ENCODE assay signal across 25 cellular contexts in the genomic region with DNA sequence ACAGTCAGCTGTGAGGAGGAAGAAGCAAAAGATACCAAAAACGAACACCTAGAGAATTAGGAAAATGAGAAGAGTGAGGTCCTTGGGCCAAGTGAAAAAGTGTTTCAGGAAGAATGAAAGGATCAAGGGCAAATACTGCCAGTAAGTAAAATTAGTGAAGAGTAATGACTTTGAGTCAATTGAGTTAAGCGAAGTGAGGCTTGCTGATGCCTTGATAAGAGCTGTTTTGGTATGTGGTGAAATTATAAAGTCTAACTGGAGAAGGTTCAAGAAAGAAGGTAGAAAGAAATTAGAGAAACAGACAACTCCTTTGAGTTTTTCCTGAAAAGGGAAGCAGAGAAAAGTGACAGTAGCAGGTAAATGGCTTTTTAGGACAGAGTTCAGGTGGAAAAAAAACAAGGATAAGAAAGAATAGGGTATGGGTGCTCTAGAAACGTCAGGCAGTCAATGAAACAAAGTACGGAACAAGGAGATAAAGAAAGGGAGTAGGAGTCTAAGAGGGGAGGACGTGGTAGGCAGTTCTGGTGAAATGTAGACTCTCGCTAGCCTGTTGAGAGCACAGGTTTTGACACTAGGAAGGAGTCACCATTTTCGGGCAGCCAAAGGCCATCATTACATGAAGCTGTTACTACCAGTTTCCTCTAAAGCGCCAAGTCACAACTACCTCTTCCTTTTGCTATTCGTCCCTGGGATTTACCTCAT. TPM values are rescaled to one million over a fixed set of nuclear protein-coding genes. Genes with fewer than 3 reads are reported as not detected.
DNase-seq lines count a peak whose midpoint lies in the region; ATAC-seq, FAIRE-seq and TF ChIP-seq lines count a peak whose summit lies in the region.
"Had no signal": no experiment of that assay in that cellular context is flagged by ENCODE, and none has a peak within 500 bp of the region (broad histone marks: within the 10 kb centered on the region; RNA-seq: fewer than 3 reads in every experiment).

No MANE protein-coding gene starts in this region.

- no peaks in the 10 kb centered on the region for H3K4me1 Mint-ChIP-seq in activated naive CD4-positive, alpha-beta T cell treated with anti-CD3 and anti-CD28 coated beads for 36 hours (ENCODE audit: low read depth)
- H3K4me1 Mint-ChIP-seq: CD14-positive monocyte; CD8-positive, alpha-beta memory T cell had no signal

- H4K20me1 ChIP-seq in K562 (replicated peaks; ENCODE audit: control insufficient read depth, insufficient read depth, low read length) = 0 out of 2 replicates have a peak, but pooled peaks cover 6% of the 10 kb centered on the region
- H4K20me1 ChIP-seq: BLaER1 had no signal

- peak overlapping the region; percentile 12; the same call in 1 of the 2 replicates for H2AFZ ChIP-seq in K562 (ENCODE audit: low read depth, low read length)

- peak overlapping the region; percentile 61 for H3K27ac ChIP-seq in K562 (ENCODE audit: extremely low read depth, low read depth, low read length)
- H3K27ac ChIP-seq in breast epithelium = no peak overlapping the region
- no peak overlapping the region for H3K27ac ChIP-seq in upper lobe of right lung
- H3K27ac ChIP-seq: BLaER1 had no signal

- peaks cover 10 to 22% of the 10 kb centered on the region in 2 experiments for H3K4me1 ChIP-seq in K562 (replicated peaks in 1 of 2; ENCODE audit: control insufficient read depth in 2 of 2, insufficient read depth in 2 of 2, low read length in 2 of 2)
- H3K4me1 ChIP-seq in breast epithelium = no peaks in the 10 kb centered on the region
- H3K4me1 ChIP-seq in upper lobe of right lung = no peaks in the 10 kb centered on the region
- H3K4me1 ChIP-seq: BLaER1 had no signal

- peak overlapping the region in 1 of 2 experiments; percentile 5; a peak in 1 of 4 replicates for H3K9ac ChIP-seq in K562 (ENCODE audit: insufficient read depth in 1 of 2, low read depth in 2 of 2, low read length in 2 of 2)
- H3K9ac ChIP-seq: BLaER1 had no signal

- TF ChIP-seq RAD21 in K562 (CRISPR knock-in tag; conservative IDR thresholded peaks at IDR 0.05 in 1 of 2, IDR thresholded peaks at IDR 0.05 in 1 of 2) = no peak

- DNase-seq in H54 (ENCODE audit: insufficient read length, low spot score) (no peak), K562 (ENCODE audit: extremely low read depth in 1 of 4, low spot score in 3 of 4) (peak in 2 of 4 experiments; percentile 49 to 61), breast epithelium (ENCODE audit: low spot score in 2 of 2) (no peak), upper lobe of right lung (no peak)
- no peak for DNase-seq in activated naive CD4-positive, alpha-beta T cell treated with anti-CD3 and anti-CD28 coated beads for 36 hours
- DNase-seq: 8988T; ACHN; BE2C; C1 segment of cervical spinal cord; CD4-positive, alpha-beta memory T cell; CD4-positive, CD25-positive, alpha-beta regulatory T cell; CD8-positive, alpha-beta memory T cell; COR-L47; DMS 273 treated with DMSO at 0.1 percent for 48 hours; DMS153; DMS53; DMS79; DND-41; EL; GDM1 had no signal

- 23% methylated on average over 9 of the region's 9 CpGs for WGBS in K562 (ENCODE audit: insufficient coverage, low coverage, missing lambda C conversion rate)

- H3K27me3 ChIP-seq in K562 (ENCODE audit: control insufficient read depth in 2 of 2, insufficient read depth in 2 of 2, low read length in 2 of 2) (no peaks in the 10 kb centered on the region), breast epithelium (no peaks in the 10 kb centered on the region), upper lobe of right lung (no peaks in the 10 kb centered on the region)
- H3K27me3 ChIP-seq: BE2C, BLaER1 had no signal

- no TSS peak for BruUV-seq in K562 (replicated peaks; lab: Mats Ljungman, UMichigan)

- no peak overlapping the region for H3K27ac Mint-ChIP-seq in activated naive CD4-positive, alpha-beta T cell treated with anti-CD3 and anti-CD28 coated beads for 36 hours
- H3K27ac Mint-ChIP-seq: CD14-positive monocyte; CD4-positive, alpha-beta memory T cell; CD4-positive, CD25-positive, alpha-beta regulatory T cell; CD8-positive, alpha-beta memory T cell had no signal

- no peaks in the 10 kb centered on the region; the same call in 2 of the 3 replicates for H3K79me2 ChIP-seq in K562 (ENCODE audit: control insufficient read depth, insufficient read depth, low read length)

- no peaks in the 10 kb centered on the region for H3K9me3 ChIP-seq in K562 (replicated peaks; ENCODE audit: control insufficient read depth, insufficient read depth, low read depth, low read length)
- no peaks in the 10 kb centered on the region for H3K9me3 ChIP-seq in breast epithelium
- no peaks in the 10 kb centered on the region for H3K9me3 ChIP-seq in upper lobe of right lung
- H3K9me3 ChIP-seq: BE2C, BLaER1 had no signal

- in situ Hi-C loops in K562 (cut with MboI) = no loop called here

- intact Hi-C loops in K562 (cut with micrococcal nuclease) = no loop called here
- intact Hi-C loops in breast epithelium (cut with DNase I; ENCODE audit: low total_unique reads) = no loop called here
- intact Hi-C loops in upper lobe of right lung (cut with DNase I) = no loop called here
- intact Hi-C loops in activated naive CD4-positive, alpha-beta T cell treated with anti-CD3 and anti-CD28 coated beads for 36 hours (cut with micrococcal nuclease) = no loop called here

- TF ChIP-seq POLR2A in H54 (IDR thresholded peaks at IDR 0.05; ENCODE audit: low read depth, low read length) (no peak), K562 (conservative IDR thresholded peaks at IDR 0.05) (no peak), breast epithelium (IDR thresholded peaks at IDR 0.05) (no peak)

- H3K36me3 Mint-ChIP-seq in activated naive CD4-positive, alpha-beta T cell treated with anti-CD3 and anti-CD28 coated beads for 36 hours (ENCODE audit: low read depth) = peaks cover 36% of the 10 kb centered on the region

- H3K27me3 Mint-ChIP-seq in activated naive CD4-positive, alpha-beta T cell treated with anti-CD3 and anti-CD28 coated beads for 36 hours (ENCODE audit: low read depth) = no peaks in the 10 kb centered on the region
- H3K27me3 Mint-ChIP-seq: CD4-positive, alpha-beta memory T cell; CD4-positive, CD25-positive, alpha-beta regulatory T cell; CD8-positive, alpha-beta memory T cell had no signal

- no peak overlapping the region for H3K4me3 Mint-ChIP-seq in activated naive CD4-positive, alpha-beta T cell treated with anti-CD3 and anti-CD28 coated beads for 36 hours
- H3K4me3 Mint-ChIP-seq: CD14-positive monocyte; CD4-positive, alpha-beta memory T cell; CD4-positive, CD25-positive, alpha-beta regulatory T cell; CD8-positive, alpha-beta memory T cell had no signal

- H3K9me1 ChIP-seq in K562 (ENCODE audit: control insufficient read depth, insufficient read depth, low read length) = peaks cover 2% of the 10 kb centered on the region

- POLR2A ChIA-PET in K562 (lab: Yijun Ruan, JAX) = interaction anchor here (0.7 to 1.2 kb wide), 2 partner anchors 8 to 13 kb away, joined by 3 read pairs; no protein-coding TSS in a partner anchor

- TF ChIP-seq CTCF in K562 (IDR thresholded peaks at IDR 0.05 in 2 of 3, conservative IDR thresholded peaks at IDR 0.05 in 1 of 3; ENCODE audit: insufficient read depth in 2 of 3, low read depth in 1 of 3, low read length in 3 of 3) = no peak
- TF ChIP-seq CTCF in breast epithelium (IDR thresholded peaks at IDR 0.05) = no peak
- no peak for TF ChIP-seq CTCF in upper lobe of right lung (IDR thresholded peaks at IDR 0.05)

- peak overlapping the region; percentile 26; the same call in 1 of the 2 replicates for H3K4me2 ChIP-seq in K562 (ENCODE audit: insufficient read depth, low read length)
- H3K4me2 ChIP-seq: BLaER1 had no signal

- CTCF ChIA-PET in K562 (lab: Yijun Ruan, JAX; ENCODE audit: low intra/inter-chr PET ratio) = no interaction called here
- CTCF ChIA-PET in activated naive CD4-positive, alpha-beta T cell treated with anti-CD3 and anti-CD28 coated beads for 36 hours (lab: Charles Lee) = no interaction called here

- no peaks in the 10 kb centered on the region for H3K9me3 Mint-ChIP-seq in activated naive CD4-positive, alpha-beta T cell treated with anti-CD3 and anti-CD28 coated beads for 36 hours
- H3K9me3 Mint-ChIP-seq: CD14-positive monocyte; CD4-positive, alpha-beta memory T cell; CD4-positive, CD25-positive, alpha-beta regulatory T cell; CD8-positive, alpha-beta memory T cell had no signal

- FAIRE-seq in H54 (lab: Jason Lieb, UNC) (peak; percentile 48), K562 (lab: Jason Lieb, UNC) (peak; percentile 81)
- FAIRE-seq: A204.1, GM12878, GM18507 had no signal

- no peak for TF ChIP-seq EP300 in K562 (IDR thresholded peaks at IDR 0.05; ENCODE audit: low read length)

- H3K36me3 ChIP-seq in K562 (ENCODE audit: control insufficient read depth, insufficient read depth, low read length) = peaks cover 90% of the 10 kb centered on the region
- peaks cover 8% of the 10 kb centered on the region for H3K36me3 ChIP-seq in breast epithelium
- peaks cover 75% of the 10 kb centered on the region for H3K36me3 ChIP-seq in upper lobe of right lung

- no peak overlapping the region for H3K4me3 ChIP-seq in K562
- H3K4me3 ChIP-seq in breast epithelium = no peak overlapping the region
- no peak overlapping the region for H3K4me3 ChIP-seq in upper lobe of right lung
- H3K4me3 ChIP-seq: BLaER1, GM12878 had no signal

- peak; percentile 89 for ATAC-seq in K562
- no peak for ATAC-seq in upper lobe of right lung
- ATAC-seq: GM12878 had no signal

RNA-seq across cellular contexts. Expression of a gene that starts 42.9 kb away (rescaled TPM):
- 22.2 and 131 TPM in 2 replicates for total RNA-seq in K562 (2011; cell fraction: chromatin; rRNA removed; ENCODE audit: low replicate concordance)
- 10.0 and 22.6 TPM in 2 replicates for total RNA-seq in K562 (2011; cell fraction: nucleolus; rRNA removed)
- total RNA-seq in K562 (2011; cell fraction: nucleoplasm; rRNA removed) = 41.6 and 60.6 TPM in 2 replicates
- 38.4 and 42.9 TPM in 2 replicates for total RNA-seq in K562 (2014; rRNA removed)
- 71.1 and 84.3 TPM in 2 replicates for total RNA-seq in K562 (2014; rRNA removed; fragmentation: Illumina TruSeq; extraction: Trizol)
- total RNA-seq in K562 (2015; rRNA removed; fragmentation: Illumina TruSeq; extraction: Trizol) = 68.5 and 75.9 TPM in 2 replicates
- 46.6 and 51.5 TPM in 2 replicates for total RNA-seq in K562 (2021)
- 34.3 and 47.7 TPM in 2 replicates for polyA plus RNA-seq in K562 (2011; rRNA removed)
- polyA plus RNA-seq in K562 (2011; cell fraction: cytosol; rRNA removed) = 5.4 and 9.5 TPM in 2 replicates
- polyA plus RNA-seq in K562 (2011; cell fraction: nucleus; rRNA removed) = 29.0 and 39.5 TPM in 2 replicates
- 26.0 and 28.2 TPM in 2 replicates for polyA plus RNA-seq in K562 (2012)
- polyA plus RNA-seq in K562 (2014; fragmentation: Illumina TruSeq; extraction: Trizol) = 41.8 and 55.6 TPM in 2 replicates
- polyA plus RNA-seq in K562 (2014; fragmentation: Nextera tagmentation; extraction: Ambion mirVana) = 10 to 100 TPM; 14.2 to 18.5 TPM
- polyA plus RNA-seq in K562 (2014; rRNA removed) = 41.1 and 44.1 TPM in 2 replicates
- polyA minus RNA-seq in K562 (2011; rRNA and poly(A)+ RNA removed) = 87.7 and 95.2 TPM in 2 replicates
- 15.2 and 27.7 TPM in 2 replicates for polyA minus RNA-seq in K562 (2011; cell fraction: cytosol; rRNA and poly(A)+ RNA removed)
- 34.5 and 60.3 TPM in 2 replicates for polyA minus RNA-seq in K562 (2011; cell fraction: nucleus; rRNA and poly(A)+ RNA removed)
- total RNA-seq in breast epithelium = 10 to 100 TPM; 17.0 to 23.4 (median 18.7) TPM
- 16.0 TPM for total RNA-seq in upper lobe of right lung
- 10 to 100 TPM; 21.6 to 22.8 TPM for total RNA-seq in activated naive CD4-positive, alpha-beta T cell treated with anti-CD3 and anti-CD28 coated beads for 36 hours

RNA-seq across cellular contexts. Expression of a gene that starts 43.2 kb away (rescaled TPM):
- 54.2 and 126 TPM in 2 replicates for total RNA-seq in K562 (2011; cell fraction: chromatin; rRNA removed; ENCODE audit: low replicate concordance)
- 30.7 and 42.2 TPM in 2 replicates for total RNA-seq in K562 (2011; cell fraction: nucleolus; rRNA removed)
- 75.7 and 127 TPM in 2 replicates for total RNA-seq in K562 (2011; cell fraction: nucleoplasm; rRNA removed)
- total RNA-seq in K562 (2014; rRNA removed) = 17.7 and 21.4 TPM in 2 replicates
- total RNA-seq in K562 (2014; rRNA removed; fragmentation: Illumina TruSeq; extraction: Trizol) = 32.6 and 38.2 TPM in 2 replicates
- 34.0 and 36.8 TPM in 2 replicates for total RNA-seq in K562 (2015; rRNA removed; fragmentation: Illumina TruSeq; extraction: Trizol)
- 28.2 and 29.7 TPM in 2 replicates for total RNA-seq in K562 (2021)
- 28.6 and 39.7 TPM in 2 replicates for polyA plus RNA-seq in K562 (2011; rRNA removed)
- polyA plus RNA-seq in K562 (2011; cell fraction: cytosol; rRNA removed) = 4.4 and 9.8 TPM in 2 replicates
- 60.0 and 68.3 TPM in 2 replicates for polyA plus RNA-seq in K562 (2011; cell fraction: nucleus; rRNA removed)
- 9.5 and 10.5 TPM in 2 replicates for polyA plus RNA-seq in K562 (2012)
- 24.1 and 24.5 TPM in 2 replicates for polyA plus RNA-seq in K562 (2014; fragmentation: Illumina TruSeq; extraction: Trizol)
- polyA plus RNA-seq in K562 (2014; fragmentation: Nextera tagmentation; extraction: Ambion mirVana) = 10 to 100 TPM in 1 of 2 experiments, 1 to 10 TPM in 1; 8.6 to 12.4 TPM
- 16.5 and 21.6 TPM in 2 replicates for polyA plus RNA-seq in K562 (2014; rRNA removed)
- 73.5 and 79.8 TPM in 2 replicates for polyA minus RNA-seq in K562 (2011; rRNA and poly(A)+ RNA removed)
- polyA minus RNA-seq in K562 (2011; cell fraction: cytosol; rRNA and poly(A)+ RNA removed) = 14.7 and 19.9 TPM in 2 replicates
- 95.6 and 125 TPM in 2 replicates for polyA minus RNA-seq in K562 (2011; cell fraction: nucleus; rRNA and poly(A)+ RNA removed)
- 10 to 100 TPM in 1 of 3 donors, 1 to 10 TPM in 2; 3.6 to 12.7 (median 6.7) TPM for total RNA-seq in breast epithelium
- total RNA-seq in upper lobe of right lung = 7.0 TPM
- total RNA-seq in activated naive CD4-positive, alpha-beta T cell treated with anti-CD3 and anti-CD28 coated beads for 36 hours = 10 to 100 TPM; 13.4 to 15.5 TPM
